Comparison of ENCODE assay signal across 1 cellular context in the genomic region with DNA sequence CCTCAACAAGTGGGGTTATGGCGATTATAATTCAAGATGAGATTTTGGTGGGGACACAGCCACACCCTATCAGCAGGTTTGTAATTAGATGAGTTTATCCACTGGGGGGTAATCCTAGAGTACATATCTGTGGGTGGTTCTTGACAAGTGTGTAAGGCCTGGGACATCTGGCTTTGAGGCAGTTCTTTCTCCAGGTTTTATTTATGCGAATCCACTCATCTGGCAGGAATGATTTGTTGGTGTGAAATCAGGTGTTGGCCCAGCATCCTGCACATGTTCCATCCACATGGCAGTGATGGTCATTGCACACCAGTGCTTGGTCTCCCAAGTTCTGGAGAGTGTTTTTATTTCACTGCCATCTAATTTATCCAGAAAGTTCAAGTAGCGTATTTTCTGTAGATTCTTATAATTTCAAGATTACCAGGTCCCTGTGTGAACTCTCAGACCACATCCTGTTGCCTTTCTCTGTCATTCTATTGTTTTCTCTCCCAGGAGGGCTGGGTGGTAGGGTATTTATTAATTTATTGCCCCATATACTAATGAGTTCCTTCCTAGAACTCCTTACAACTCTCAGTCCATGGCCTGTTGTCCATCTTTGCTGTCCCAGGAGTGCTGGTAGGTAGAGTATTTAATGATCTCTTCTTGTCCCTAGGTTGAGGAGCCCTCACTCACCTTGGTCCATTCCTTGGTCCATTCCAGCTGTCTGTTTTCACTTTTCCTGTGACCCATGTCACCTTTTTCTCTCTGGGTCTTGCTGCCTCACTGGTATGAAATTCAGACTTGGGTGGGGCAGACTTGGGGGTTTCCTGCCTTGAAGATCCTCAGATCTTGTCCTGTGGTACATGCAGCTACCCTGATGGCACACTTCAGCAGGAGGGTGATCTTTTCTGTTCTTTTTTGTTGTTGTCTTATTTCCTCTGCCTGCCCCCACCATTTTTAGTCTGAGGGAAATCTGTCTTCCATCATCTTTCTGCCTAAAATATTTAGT.
TF ChIP-seq lines count a peak whose summit lies in the region.

No MANE protein-coding gene starts in this region.

TF ChIP-seq in IMR-90, 13 proteins besides CTCF, POLR2A, EP300 and RAD21 (continued from another document):
- no peak for TF ChIP-seq RCOR1 (IDR thresholded peaks at IDR 0.05; ENCODE audit: insufficient replicate concordance, low read length)
- no peak for TF ChIP-seq CEBPB (IDR thresholded peaks at IDR 0.05; ENCODE audit: low read depth, low read length)
- TF ChIP-seq, protein P1, sequence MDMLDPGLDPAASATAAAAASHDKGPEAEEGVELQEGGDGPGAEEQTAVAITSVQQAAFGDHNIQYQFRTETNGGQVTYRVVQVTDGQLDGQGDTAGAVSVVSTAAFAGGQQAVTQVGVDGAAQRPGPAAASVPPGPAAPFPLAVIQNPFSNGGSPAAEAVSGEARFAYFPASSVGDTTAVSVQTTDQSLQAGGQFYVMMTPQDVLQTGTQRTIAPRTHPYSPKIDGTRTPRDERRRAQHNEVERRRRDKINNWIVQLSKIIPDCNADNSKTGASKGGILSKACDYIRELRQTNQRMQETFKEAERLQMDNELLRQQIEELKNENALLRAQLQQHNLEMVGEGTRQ (IDR thresholded peaks at IDR 0.05; ENCODE audit: low read depth, low read length) = no peak
- TF ChIP-seq, protein P2, sequence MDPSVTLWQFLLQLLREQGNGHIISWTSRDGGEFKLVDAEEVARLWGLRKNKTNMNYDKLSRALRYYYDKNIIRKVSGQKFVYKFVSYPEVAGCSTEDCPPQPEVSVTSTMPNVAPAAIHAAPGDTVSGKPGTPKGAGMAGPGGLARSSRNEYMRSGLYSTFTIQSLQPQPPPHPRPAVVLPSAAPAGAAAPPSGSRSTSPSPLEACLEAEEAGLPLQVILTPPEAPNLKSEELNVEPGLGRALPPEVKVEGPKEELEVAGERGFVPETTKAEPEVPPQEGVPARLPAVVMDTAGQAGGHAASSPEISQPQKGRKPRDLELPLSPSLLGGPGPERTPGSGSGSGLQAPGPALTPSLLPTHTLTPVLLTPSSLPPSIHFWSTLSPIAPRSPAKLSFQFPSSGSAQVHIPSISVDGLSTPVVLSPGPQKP (IDR thresholded peaks at IDR 0.05; ENCODE audit: borderline replicate concordance, low read depth, low read length) = no peak
- TF ChIP-seq MXI1 (IDR thresholded peaks at IDR 0.05; ENCODE audit: borderline replicate concordance, low read depth, low read length) = no peak
- TF ChIP-seq NFE2L2 (IDR thresholded peaks at IDR 0.05; ENCODE audit: low read depth, low read length) = no peak
- TF ChIP-seq CHD1 (IDR thresholded peaks at IDR 0.05; ENCODE audit: low read depth, low read length) = no peak
